ENCODE assay signal across 13 cellular contexts in the genomic region with DNA sequence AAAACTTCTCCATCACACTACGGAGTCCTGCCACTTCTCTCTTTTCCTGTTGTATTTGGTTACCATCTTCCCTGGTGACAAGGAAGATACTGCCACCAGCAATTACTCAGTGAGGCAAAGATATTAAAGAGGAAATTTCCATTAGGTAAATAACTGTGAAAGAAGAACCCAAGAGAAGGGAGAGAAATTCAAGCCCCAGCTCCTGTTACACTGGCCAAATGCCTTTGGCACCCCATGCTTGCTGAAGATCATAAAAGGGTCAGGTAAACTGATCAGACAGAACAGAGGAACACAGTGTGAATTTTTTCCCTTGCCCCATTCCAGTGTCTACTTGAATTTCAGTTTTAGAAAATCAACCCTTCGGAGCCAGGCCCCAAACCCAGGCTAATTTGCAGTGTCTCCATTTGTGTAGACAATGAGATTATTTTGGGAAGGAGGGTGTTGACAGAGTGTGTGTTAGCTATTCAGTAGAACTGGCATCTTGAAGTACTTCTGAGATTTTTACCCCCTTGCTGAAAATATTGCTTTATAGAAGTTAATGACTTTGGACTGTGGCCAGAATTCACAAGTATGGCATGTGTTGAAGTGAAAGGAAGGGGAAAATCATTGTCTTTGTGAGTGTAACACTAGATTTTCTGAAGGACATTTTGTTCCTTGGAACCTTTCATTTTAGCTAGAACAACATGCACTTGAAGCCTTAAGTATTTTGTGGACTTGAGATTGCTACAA.
A peak's percentile ranks its signal among the peaks of the same experiment; 100 is the strongest.
DNase-seq lines count a peak whose midpoint lies in the region; ATAC-seq and TF ChIP-seq lines count a peak whose summit lies in the region.
"Had no signal": no experiment of that assay in that cellular context is flagged by ENCODE, and none has a peak within 500 bp of the region (broad histone marks: within the 10 kb centered on the region; RNA-seq: fewer than 3 reads in every experiment).

No MANE protein-coding gene starts in this region.

- peak overlapping the region; percentile 31 for H3K4me3 Mint-ChIP-seq in CD4-positive, alpha-beta T cell

- TF ChIP-seq CTCF in CD4-positive, alpha-beta T cell (IDR thresholded peaks at IDR 0.05): no peak
- no peak for TF ChIP-seq CTCF in HEK293 (tag by site-specific recombination; IDR thresholded peaks at IDR 0.05)
- TF ChIP-seq CTCF in choroid plexus epithelial cell (conservative IDR thresholded peaks at IDR 0.05; ENCODE audit: low read depth, low read length): no peak
- TF ChIP-seq CTCF in prostate gland (IDR thresholded peaks at IDR 0.05): no peak

- H3K27ac ChIP-seq in CD4-positive, alpha-beta T cell (ENCODE audit: low read depth, low read length): no peak overlapping the region
- H3K27ac ChIP-seq in HEK293 (ENCODE audit: extremely low read depth, low read depth, low read length) (no peak overlapping the region), prostate gland (peak overlapping the region; percentile 78 to 81)
- H3K27ac ChIP-seq: RWPE1 had no signal

- 17% methylated on average over 2 of the region's 2 CpGs for WGBS in prostate gland

- intact Hi-C loops in CD4-positive, alpha-beta T cell (cut with DNase I, micrococcal nuclease): loop anchor here (2.0 to 10.0 kb wide), 2 partner anchors 22 to 306 kb away; no protein-coding TSS in a partner anchor
- intact Hi-C loops in prostate gland (cut with DNase I): loop anchor here (2.0 to 5.0 kb wide), 2 partner anchors 146 to 168 kb away; partner anchors contain the start of gene DHRS3

- TF ChIP-seq POLR2A in prostate gland (IDR thresholded peaks at IDR 0.05): no peak

- peaks cover 12% of the 10 kb centered on the region for H3K36me3 Mint-ChIP-seq in CD4-positive, alpha-beta T cell (ENCODE audit: low read depth)

- DNase-seq in CD4-positive, alpha-beta T cell: no peak
- DNase-seq in choroid plexus epithelial cell (ENCODE audit: low read depth): peak; percentile 54
- DNase-seq in prostate gland (ENCODE audit: low spot score): peak; percentile 74
- no peak for DNase-seq in 8988T
- DNase-seq in NCI-H146 treated with DMSO at 0.1 percent for 48 hours (lab: John Stamatoyannopoulos, UW; ENCODE audit: unreplicated experiment): no peak
- DNase-seq in nucleus accumbens (lab: John Stamatoyannopoulos, UW): no peak
- no peak for DNase-seq in HAP-1 (ENCODE audit: low spot score in 2 of 2)
- DNase-seq: DMS153, erythroblast, NCI-H187 treated with DMSO at 0.1 percent for 48 hours had no signal

- in situ Hi-C loops in HAP-1 (cut with MboI; ENCODE audit: low sequenced_read_pairs): no loop called here

- H3K4me3 ChIP-seq in HEK293 (ENCODE audit: low read depth, low read length) (no peak overlapping the region), choroid plexus epithelial cell (ENCODE audit: low read depth, low read length) (no peak overlapping the region), prostate gland (no peak overlapping the region), HAP-1 (no peak overlapping the region)

- peak overlapping the region; percentile 85 for H3K27ac Mint-ChIP-seq in CD4-positive, alpha-beta T cell

- ATAC-seq in CD4-positive, alpha-beta T cell (ENCODE audit: poor library complexity): no peak
- ATAC-seq: activated CD4-positive, CD25-positive, alpha-beta regulatory T cell treated with anti-CD3 and anti-CD28 coated beads, Interleukin-2, amount 50 U/mL, for 24 hours had no signal

- POLR2A ChIA-PET in CD4-positive, alpha-beta T cell (lab: Charles Lee): interaction anchor here (0.7 to 5.8 kb wide), 9 partner anchors 8 to 167 kb away, joined by 3 to 25 read pairs (median 5); partner anchors contain the start of gene DHRS3
- POLR2A ChIA-PET in HEK293 (lab: Yijun Ruan, JAX): no interaction called here

- H3K27me3 ChIP-seq in CD4-positive, alpha-beta T cell (ENCODE audit: control insufficient read depth, insufficient read depth, low read length): no peaks in the 10 kb centered on the region
- H3K27me3 ChIP-seq in prostate gland (replicated peaks; ENCODE audit: insufficient read depth) (no peaks in the 10 kb centered on the region), HAP-1 (ENCODE audit: low read depth) (no peaks in the 10 kb centered on the region)

- H3K36me3 ChIP-seq in HEK293 (ENCODE audit: control insufficient read depth in 2 of 2, insufficient read depth in 1 of 2, low read length in 2 of 2) (peaks cover 0 to 8% of the 10 kb centered on the region in 2 experiments; a peak in 1 of 3 replicates), prostate gland (no peaks in the 10 kb centered on the region), HAP-1 (replicated peaks) (no peaks in the 10 kb centered on the region)

- no peaks in the 10 kb centered on the region for H3K27me3 Mint-ChIP-seq in CD4-positive, alpha-beta T cell

- H3K9me3 ChIP-seq in CD4-positive, alpha-beta T cell (ENCODE audit: control insufficient read depth, low read length): no peaks in the 10 kb centered on the region
- H3K9me3 ChIP-seq in HEK293 (ENCODE audit: control insufficient read depth, insufficient read depth, low read depth, low read length) (no peaks in the 10 kb centered on the region), prostate gland (no peaks in the 10 kb centered on the region), HAP-1 (no peaks in the 10 kb centered on the region)

- CTCF ChIA-PET in CD4-positive, alpha-beta T cell (lab: Charles Lee): interaction anchor here (0.6 kb wide), 1 partner anchor 52 kb away, joined by 3 read pairs; no protein-coding TSS in a partner anchor
- CTCF ChIA-PET in HEK293 (lab: Yijun Ruan, JAX): no interaction called here

- H3K4me1 Mint-ChIP-seq in CD4-positive, alpha-beta T cell (ENCODE audit: low read depth): peaks cover 93% of the 10 kb centered on the region

- H3K4me1 ChIP-seq in HEK293 (ENCODE audit: control insufficient read depth, insufficient read depth, low read length): peaks cover 19% of the 10 kb centered on the region
- H3K4me1 ChIP-seq in prostate gland (replicated peaks): peaks cover 53% of the 10 kb centered on the region
- H3K4me1 ChIP-seq in HAP-1: peaks cover 48% of the 10 kb centered on the region

- no peaks in the 10 kb centered on the region for H3K9me3 Mint-ChIP-seq in CD4-positive, alpha-beta T cell

TF ChIP-seq in HEK293, 187 proteins besides CTCF, POLR2A, EP300 and RAD21 (continues in another document):
- TF ChIP-seq ZSCAN23 (tag by site-specific recombination; IDR thresholded peaks at IDR 0.05) (no peak), ZNF112 (tag by site-specific recombination; IDR thresholded peaks at IDR 0.05) (no peak), FEZF1 (tag by site-specific recombination; IDR thresholded peaks at IDR 0.05) (no peak), ZNF280C (tag by site-specific recombination; IDR thresholded peaks at IDR 0.05) (no peak), SCRT1 (tag by site-specific recombination; IDR thresholded peaks at IDR 0.05; ENCODE audit: borderline replicate concordance) (0 out of 2 replicates have a peak, but pooled peaks have one; percentile 13), ZNF692 (tag by site-specific recombination; IDR thresholded peaks at IDR 0.05) (no peak), ZNF394 (tag by site-specific recombination; IDR thresholded peaks at IDR 0.05; ENCODE audit: borderline replicate concordance) (no peak), ZNF211 (tag by site-specific recombination; IDR thresholded peaks at IDR 0.05; ENCODE audit: low read depth) (no peak), ZNF529 (tag by site-specific recombination; IDR thresholded peaks at IDR 0.05; ENCODE audit: insufficient replicate concordance) (no peak), OSR2 (tag by site-specific recombination; IDR thresholded peaks at IDR 0.05) (peak; percentile 8; the same call in 1 of the 2 replicates), ZNF354C (tag by site-specific recombination; IDR thresholded peaks at IDR 0.05; ENCODE audit: borderline replicate concordance, low read depth) (no peak), KLF16 (tag by site-specific recombination; IDR thresholded peaks at IDR 0.05) (no peak)
- TF ChIP-seq, protein P1, sequence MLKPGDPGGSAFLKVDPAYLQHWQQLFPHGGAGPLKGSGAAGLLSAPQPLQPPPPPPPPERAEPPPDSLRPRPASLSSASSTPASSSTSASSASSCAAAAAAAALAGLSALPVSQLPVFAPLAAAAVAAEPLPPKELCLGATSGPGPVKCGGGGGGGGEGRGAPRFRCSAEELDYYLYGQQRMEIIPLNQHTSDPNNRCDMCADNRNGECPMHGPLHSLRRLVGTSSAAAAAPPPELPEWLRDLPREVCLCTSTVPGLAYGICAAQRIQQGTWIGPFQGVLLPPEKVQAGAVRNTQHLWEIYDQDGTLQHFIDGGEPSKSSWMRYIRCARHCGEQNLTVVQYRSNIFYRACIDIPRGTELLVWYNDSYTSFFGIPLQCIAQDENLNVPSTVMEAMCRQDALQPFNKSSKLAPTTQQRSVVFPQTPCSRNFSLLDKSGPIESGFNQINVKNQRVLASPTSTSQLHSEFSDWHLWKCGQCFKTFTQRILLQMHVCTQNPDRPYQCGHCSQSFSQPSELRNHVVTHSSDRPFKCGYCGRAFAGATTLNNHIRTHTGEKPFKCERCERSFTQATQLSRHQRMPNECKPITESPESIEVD (tag by site-specific recombination; IDR thresholded peaks at IDR 0.05): peak; percentile 66

Comparison
In these comparisons a context has a peak if more than half of its experiments do, and no peak if none do; other contexts are left out.
1. DNase-seq: peak in choroid plexus epithelial cell (single experiment) and prostate gland (single experiment); none in CD4-positive, alpha-beta T cell (0 of 10), 8988T (single experiment), NCI-H146 treated with DMSO at 0.1 percent for 48 hours (single experiment), nucleus accumbens (0 of 56) and HAP-1 (0 of 2).
2. H3K27ac ChIP-seq: peak in prostate gland (2 of 2); none in CD4-positive, alpha-beta T cell (single experiment) and HEK293 (single experiment).